ENCODE assay signal across 8 cellular contexts in genomic region chrX:153381684-153382532, GRCh38. TPM values are rescaled to one million over a fixed set of nuclear protein-coding genes. Genes with fewer than 3 reads are reported as not detected.
DNase-seq lines count a peak whose midpoint lies in the region; ATAC-seq, FAIRE-seq and TF ChIP-seq lines count a peak whose summit lies in the region.

No MANE protein-coding gene starts in this region.

- POLR2A ChIA-PET in activated CD8-positive, alpha-beta T cell treated with anti-CD3 and anti-CD28 coated beads for 36 hours (lab: Charles Lee), result interaction anchor here (0.6 kb wide), 1 partner anchor 347 kb away, joined by 6 read pairs; no protein-coding TSS in a partner anchor

- no peak for TF ChIP-seq CTCF in activated CD8-positive, alpha-beta T cell treated with anti-CD3 and anti-CD28 coated beads for 36 hours (IDR thresholded peaks at IDR 0.05)
- TF ChIP-seq CTCF in hepatocyte (IDR thresholded peaks at IDR 0.05; ENCODE audit: poor library complexity), result peak; percentile 18

- no peak overlapping the region for H2AFZ ChIP-seq in hepatocyte

- ATAC-seq in activated CD8-positive, alpha-beta T cell treated with anti-CD3 and anti-CD28 coated beads for 36 hours, result peak; percentile 76
- ATAC-seq in stimulated activated naive CD8-positive, alpha-beta T cell treated with anti-CD3 and anti-CD28 coated beads, Interleukin-15, Interleukin-2, amounts not matched to agents 100 U/mL and 50 U/mL, for 24 hours, result peak; percentile 46

- peak; percentile 5 for DNase-seq in stimulated activated CD4-positive, alpha-beta T cell treated with anti-CD3 and anti-CD28 coated beads, Interleukin-4, amount 100 ng/mL, for 24 hours
- no peak for DNase-seq in stimulated activated CD4-positive, alpha-beta T cell treated with anti-CD3 and anti-CD28 coated beads, Interleukin-4, amount 100 ng/mL, for 1 hour
- DNase-seq in NCI-H187 treated with DMSO at 0.1 percent for 48 hours (lab: John Stamatoyannopoulos, UW) (peak; percentile 13), hepatocyte (ENCODE audit: low spot score) (peak; percentile 75), GM19239 (ENCODE audit: insufficient read length, low spot score) (no peak)
- DNase-seq in activated CD8-positive, alpha-beta T cell treated with anti-CD3 and anti-CD28 coated beads for 36 hours, result peak; percentile 35
- peak; percentile 7 for DNase-seq in stimulated activated naive CD8-positive, alpha-beta T cell treated with anti-CD3 and anti-CD28 coated beads, Interleukin-15, Interleukin-2, amounts not matched to agents 100 U/mL and 50 U/mL, for 24 hours
- DNase-seq in effector CD8-positive, alpha-beta T cell (lab: John Stamatoyannopoulos, UW), result no peak

- 56% methylated on average over 12 of the region's 12 CpGs for WGBS in hepatocyte (ENCODE audit: low lambda C conversion rate, missing lambda C conversion rate)

- H3K9me2 ChIP-seq in hepatocyte (replicated peaks; ENCODE audit: insufficient read depth), result no peaks in the 10 kb centered on the region

- no peaks in the 10 kb centered on the region for H3K36me3 Mint-ChIP-seq in activated CD8-positive, alpha-beta T cell treated with anti-CD3 and anti-CD28 coated beads for 36 hours (ENCODE audit: low read depth)

- no peaks in the 10 kb centered on the region for H3K9me3 ChIP-seq in hepatocyte (ENCODE audit: low read depth)

- intact Hi-C loops in activated CD8-positive, alpha-beta T cell treated with anti-CD3 and anti-CD28 coated beads for 36 hours (cut with micrococcal nuclease), result no loop called here

- H3K27me3 ChIP-seq in hepatocyte, result no peaks in the 10 kb centered on the region

- H3K4me3 Mint-ChIP-seq in activated CD8-positive, alpha-beta T cell treated with anti-CD3 and anti-CD28 coated beads for 36 hours, result no peak overlapping the region

- no peaks in the 10 kb centered on the region for H4K20me1 ChIP-seq in hepatocyte (ENCODE audit: insufficient read depth, poor library complexity, severe bottlenecking)

- no peaks in the 10 kb centered on the region for H3K9me3 Mint-ChIP-seq in activated CD8-positive, alpha-beta T cell treated with anti-CD3 and anti-CD28 coated beads for 36 hours

- no peaks in the 10 kb centered on the region for H3K4me1 Mint-ChIP-seq in activated CD8-positive, alpha-beta T cell treated with anti-CD3 and anti-CD28 coated beads for 36 hours (ENCODE audit: low read depth)

- no peaks in the 10 kb centered on the region for H3K27me3 Mint-ChIP-seq in activated CD8-positive, alpha-beta T cell treated with anti-CD3 and anti-CD28 coated beads for 36 hours

- H3K27ac Mint-ChIP-seq in activated CD8-positive, alpha-beta T cell treated with anti-CD3 and anti-CD28 coated beads for 36 hours, result no peak overlapping the region

- CTCF ChIA-PET in activated CD8-positive, alpha-beta T cell treated with anti-CD3 and anti-CD28 coated beads for 36 hours (lab: Charles Lee), result interaction anchor here (0.7 kb wide), 1 partner anchor 349 kb away, joined by 3 read pairs; no protein-coding TSS in a partner anchor

- H3K4me2 ChIP-seq in hepatocyte, result peak overlapping the region; percentile 53

- peak overlapping the region; percentile 83 for H3K27ac ChIP-seq in hepatocyte

- no peaks in the 10 kb centered on the region for H3K36me3 ChIP-seq in hepatocyte (replicated peaks; ENCODE audit: insufficient read depth, low read depth)

- H3K79me2 ChIP-seq in hepatocyte, result no peaks in the 10 kb centered on the region

- H3K4me1 ChIP-seq in hepatocyte (ENCODE audit: insufficient read depth), result no peaks in the 10 kb centered on the region

- no peak overlapping the region for H3K4me3 ChIP-seq in hepatocyte

- FAIRE-seq in GM19239 (lab: Jason Lieb, UNC), result no peak

RNA-seq across cellular contexts. Expression of gene PNMA6E, which starts 19.2 kb away (rescaled TPM):
- total RNA-seq in activated CD8-positive, alpha-beta T cell treated with anti-CD3 and anti-CD28 coated beads for 36 hours, result not detected
- not detected in 2 replicates for total RNA-seq in hepatocyte
- polyA plus RNA-seq in hepatocyte, result 0.35 TPM in 1 of 2 replicates, not detected in the other

RNA-seq across cellular contexts. Expression of gene ZFP92, which starts 29.4 kb away (rescaled TPM):
- 1 to 10 TPM; 1.2 to 1.3 TPM for total RNA-seq in activated CD8-positive, alpha-beta T cell treated with anti-CD3 and anti-CD28 coated beads for 36 hours
- 0.90 and 1.2 TPM in 2 replicates for total RNA-seq in hepatocyte
- polyA plus RNA-seq in hepatocyte, result 0.33 and 0.38 TPM in 2 replicates

RNA-seq across cellular contexts. Expression of gene ZNF275, which starts 48.0 kb away (rescaled TPM):
- 10 to 100 TPM; 14.2 to 14.7 TPM for total RNA-seq in activated CD8-positive, alpha-beta T cell treated with anti-CD3 and anti-CD28 coated beads for 36 hours
- 9.9 and 10.2 TPM in 2 replicates for total RNA-seq in hepatocyte
- 4.0 and 4.3 TPM in 2 replicates for polyA plus RNA-seq in hepatocyte

Comparison
In these comparisons a context has a peak if more than half of its experiments do, and no peak if none do; other contexts are left out.
1. DNase-seq: peak in stimulated activated CD4-positive, alpha-beta T cell treated with anti-CD3 and anti-CD28 coated beads, Interleukin-4, amount 100 ng/mL, for 24 hours (single experiment), NCI-H187 treated with DMSO at 0.1 percent for 48 hours (single experiment), activated CD8-positive, alpha-beta T cell treated with anti-CD3 and anti-CD28 coated beads for 36 hours (single experiment), hepatocyte (single experiment) and stimulated activated naive CD8-positive, alpha-beta T cell treated with anti-CD3 and anti-CD28 coated beads, Interleukin-15, Interleukin-2, amounts not matched to agents 100 U/mL and 50 U/mL, for 24 hours (single experiment); none in stimulated activated CD4-positive, alpha-beta T cell treated with anti-CD3 and anti-CD28 coated beads, Interleukin-4, amount 100 ng/mL, for 1 hour (single experiment), effector CD8-positive, alpha-beta T cell (single experiment) and GM19239 (single experiment).